In genomic region chr20:49132995-49133451, GRCh38 we compare ENCODE assay signal across 9 cellular contexts. TPM values are rescaled to one million over a fixed set of nuclear protein-coding genes. Genes with fewer than 3 reads are reported as not detected.
DNase-seq lines count a peak whose midpoint lies in the region; ATAC-seq and TF ChIP-seq lines count a peak whose summit lies in the region.
"Had no signal": no experiment of that assay in that cellular context is flagged by ENCODE, and none has a peak within 500 bp of the region (broad histone marks: within the 10 kb centered on the region; RNA-seq: fewer than 3 reads in every experiment).

No MANE protein-coding gene starts in this region.

- H3K9me3 ChIP-seq in DND-41 (ENCODE audit: insufficient read depth, low read length, severe bottlenecking) (no peaks in the 10 kb centered on the region), lung (ENCODE audit: control insufficient read depth in 2 of 2, insufficient read depth in 1 of 2, low read length in 1 of 2) (no peaks in the 10 kb centered on the region), vagina (no peaks in the 10 kb centered on the region)

- no peaks in the 10 kb centered on the region for H3K4me1 ChIP-seq in DND-41 (ENCODE audit: insufficient read depth, low read length)
- H3K4me1 ChIP-seq in lung (ENCODE audit: control insufficient read depth in 2 of 2, insufficient read depth in 2 of 2, low read length in 2 of 2): no peaks in the 10 kb centered on the region
- peaks cover 6% of the 10 kb centered on the region for H3K4me1 ChIP-seq in vagina

- H2AFZ ChIP-seq in DND-41 (ENCODE audit: low read depth, low read length): no peak overlapping the region

- ATAC-seq in DND-41 (ENCODE audit: insufficient read depth, low read depth): peak; percentile 83
- ATAC-seq in lung (ENCODE audit: insufficient read depth, low FRiP score): peak; percentile 66

- DNase-seq in DND-41: peak; percentile 25
- peak; percentile 94 for DNase-seq in HT-29 (ENCODE audit: low spot score)
- peak; percentile 84 for DNase-seq in RKO (ENCODE audit: low spot score)
- peak in 1 of 10 donors; percentile 13 for DNase-seq in dorsolateral prefrontal cortex
- no peak for DNase-seq in lung (ENCODE audit: low spot score)
- DNase-seq in vagina (ENCODE audit: extremely low spot score in 2 of 2): no peak
- DNase-seq in ureter (ENCODE audit: low spot score): no peak
- no peak for DNase-seq in stimulated activated CD4-positive, alpha-beta T cell treated with anti-CD3 and anti-CD28 coated beads, Interleukin-4, amount 100 ng/mL, for 1 hour
- DNase-seq: activated T-cell treated with anti-CD3 and anti-CD28 coated beads, Interleukin-2, amount 50 U/mL, for 4 hours had no signal

- H3K27ac ChIP-seq in DND-41 (ENCODE audit: low read length) (no peak overlapping the region), dorsolateral prefrontal cortex (peak overlapping the region in 20 of 59 donors; percentile 1 to 61 (median 28)), lung (ENCODE audit: low read depth in 1 of 2, low read length in 1 of 2) (no peak overlapping the region), vagina (peak overlapping the region; percentile 42)

- no peak overlapping the region for H3K9ac ChIP-seq in DND-41 (ENCODE audit: low read depth, low read length)

- H3K4me2 ChIP-seq in DND-41 (ENCODE audit: insufficient read depth, low read length): no peak overlapping the region

- peaks cover 43% of the 10 kb centered on the region for H3K79me2 ChIP-seq in DND-41 (ENCODE audit: insufficient read depth, low read length)

- H3K4me3 ChIP-seq in DND-41 (ENCODE audit: low read depth in 1 of 2, low read length in 2 of 2) (no peak overlapping the region), dorsolateral prefrontal cortex (no peak overlapping the region), lung (no peak overlapping the region), vagina (no peak overlapping the region)

- H3K36me3 ChIP-seq in DND-41 (ENCODE audit: insufficient read depth, low read length) (peaks cover 72% of the 10 kb centered on the region), lung (ENCODE audit: control insufficient read depth in 2 of 2, insufficient read depth in 2 of 2, low read length in 2 of 2) (peaks cover 12 to 16% of the 10 kb centered on the region in 2 donors), vagina (peaks cover 0 to 16% of the 10 kb centered on the region in 2 donors)

- peaks cover 16% of the 10 kb centered on the region for H4K20me1 ChIP-seq in DND-41 (ENCODE audit: insufficient read depth, low read length)

- TF ChIP-seq CTCF in DND-41 (IDR thresholded peaks at IDR 0.05; ENCODE audit: borderline replicate concordance, extremely low read depth, low read length, poor library complexity, severe bottlenecking) (peak; percentile 73), dorsolateral prefrontal cortex (IDR thresholded peaks at IDR 0.05 in 54 of 56, conservative IDR thresholded peaks at IDR 0.05 in 2 of 56; ENCODE audit: low read depth in 1 of 56, partially characterized antibody in 56 of 56) (peak; percentile 51 to 86 (median 73)), lung (IDR thresholded peaks at IDR 0.05; ENCODE audit: control extremely low read depth, extremely low read depth) (peak; percentile 55), vagina (IDR thresholded peaks at IDR 0.05) (peak in 2 of 3 experiments; percentile 40 to 72)

- TF ChIP-seq POLR2A in vagina (IDR thresholded peaks at IDR 0.05): no peak

- H3K27me3 ChIP-seq in DND-41 (ENCODE audit: insufficient read depth, low read length, poor library complexity) (no peaks in the 10 kb centered on the region), dorsolateral prefrontal cortex (no peaks in the 10 kb centered on the region), lung (ENCODE audit: control insufficient read depth, insufficient read depth) (no peaks in the 10 kb centered on the region), vagina (no peaks in the 10 kb centered on the region)

- intact Hi-C loops in dorsolateral prefrontal cortex (cut with DNase I) (loop anchor here (1.0 to 5.0 kb wide), 5 partner anchors 54 to 146 kb away; partner anchors contain the start of genes DDX27 (in 1 of the 2), STAU1 (in 1 of the 2) and ZNFX1 (in 1 of the 2)), vagina (cut with DNase I) (no loop called here)

- 42 to 44% methylated on average over 5 of the region's 5 CpGs for WGBS in lung, 2 donors

RNA-seq across cellular contexts. Expression of gene STAU1, which starts 55.1 kb away (rescaled TPM):
- 59.1 and 59.3 TPM in 2 replicates for total RNA-seq in HT-29 (2014; rRNA removed; shearing (Covaris generic))
- total RNA-seq in dorsolateral prefrontal cortex (10 to 100 TPM; 60.7 to 98.0 (median 75.5) TPM), lung (10 to 100 TPM; 70.7 to 84.9 TPM), vagina (68.5 TPM), ureter (88.1 TPM)
- polyA plus RNA-seq in lung: 10 to 100 TPM; 29.3 to 41.9 TPM

Comparison
In these comparisons a context has a peak if more than half of its experiments do, and no peak if none do; other contexts are left out.
1. DNase-seq: peak in DND-41 (single experiment), HT-29 (single experiment) and RKO (single experiment); none in lung (single experiment), vagina (0 of 2), ureter (single experiment) and stimulated activated CD4-positive, alpha-beta T cell treated with anti-CD3 and anti-CD28 coated beads, Interleukin-4, amount 100 ng/mL, for 1 hour (single experiment).
2. Peak in every context shown above with its lines, with median percentiles within 50 percentile points of each other: CTCF ChIP-seq.